In the genomic region with DNA sequence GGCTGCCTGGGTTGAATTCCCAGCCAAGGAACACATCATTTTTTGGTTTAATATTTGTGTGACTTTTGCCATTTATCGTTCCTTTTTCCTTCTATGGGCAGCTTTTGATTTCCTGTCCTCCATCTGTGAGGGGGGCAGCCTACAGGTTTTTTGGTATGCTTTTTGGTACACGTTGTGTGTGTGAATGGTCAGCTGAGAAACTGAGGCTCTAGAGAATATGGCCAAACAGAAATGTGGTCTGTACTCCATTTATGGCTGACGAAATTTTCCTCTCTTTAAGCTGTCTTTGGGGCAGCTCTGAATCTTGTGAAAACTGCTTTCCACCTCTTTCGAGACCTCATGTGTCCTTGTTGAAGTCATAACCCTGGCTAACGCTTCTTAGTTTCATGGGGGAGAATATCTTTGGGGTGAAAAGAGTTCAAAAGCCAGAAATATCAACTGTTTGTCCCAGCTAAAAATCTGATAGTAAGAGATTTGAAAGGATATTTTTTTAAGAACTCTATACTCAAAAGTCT, we compare ENCODE assay signal across 24 cellular contexts.
"Had no signal": no experiment of that assay in that cellular context is flagged by ENCODE, and none has a peak within 500 bp of the region (broad histone marks: within the 10 kb centered on the region; RNA-seq: fewer than 3 reads in every experiment).

No MANE protein-coding gene starts in this region.

- FAIRE-seq: endothelial cell of umbilical vein, islet of Langerhans had no signal

- H3K4me1 Mint-ChIP-seq: neural crest cell; stimulated activated naive CD8-positive, alpha-beta T cell treated with anti-CD3 and anti-CD28 coated beads, Interleukin-15, amount 100 ng/mL, for 72 hours had no signal

- DNase-seq: effector CD4-positive, alpha-beta T cell; endodermal cell; erythroblast; foreskin keratinocyte; heart right ventricle; hypothalamus; kidney glomerular epithelial cell; mammary epithelial cell; mucosa of descending colon; naive thymus-derived CD8-positive, alpha-beta T cell; occipital lobe; posterior cingulate gyrus; sigmoid colon; stimulated activated CD4-positive, alpha-beta T cell treated with anti-CD3 and anti-CD28 coated beads, Interleukin-2, amount 100 ng/mL, for 24 hours; stimulated activated CD4-positive, alpha-beta T cell treated with anti-CD3 and anti-CD28 coated beads, Interleukin-4, amount 100 ng/mL, for 4 hours; stimulated activated naive B cell treated with anti-CD40 and anti-IgM and Interleukin-4, amounts not matched to agents 10 μg/mL and 1 μg/mL and 100 μg/mL, for 72 hours; stimulated activated naive CD8-positive, alpha-beta T cell treated with anti-CD3 and anti-CD28 coated beads, Interleukin-15, amount 100 ng/mL, for 72 hours; trophoblast cell had no signal

- H3K4me3 Mint-ChIP-seq: endodermal cell; naive thymus-derived CD8-positive, alpha-beta T cell; neural crest cell; stimulated activated naive B cell treated with anti-CD40 and anti-IgM and Interleukin-4, amounts not matched to agents 10 μg/mL and 1 μg/mL and 100 μg/mL, for 72 hours; stimulated activated naive CD8-positive, alpha-beta T cell treated with anti-CD3 and anti-CD28 coated beads, Interleukin-15, amount 100 ng/mL, for 72 hours had no signal

- H3K27me3 Mint-ChIP-seq: naive thymus-derived CD8-positive, alpha-beta T cell; stimulated activated naive B cell treated with anti-CD40 and anti-IgM and Interleukin-4, amounts not matched to agents 10 μg/mL and 1 μg/mL and 100 μg/mL, for 72 hours; stimulated activated naive CD8-positive, alpha-beta T cell treated with anti-CD3 and anti-CD28 coated beads, Interleukin-15, amount 100 ng/mL, for 72 hours had no signal

- H3K27me3 ChIP-seq: foreskin keratinocyte, heart right ventricle, right atrium auricular region, sigmoid colon had no signal

- H3K36me3 ChIP-seq: right atrium auricular region, sigmoid colon had no signal

- ATAC-seq: foreskin keratinocyte; heart right ventricle; mucosa of descending colon; naive thymus-derived CD8-positive, alpha-beta T cell; stimulated activated naive B cell treated with anti-CD40 and anti-IgM and Interleukin-4, amounts not matched to agents 10 μg/mL and 1 μg/mL and 100 μg/mL, for 72 hours; stimulated activated naive CD8-positive, alpha-beta T cell treated with anti-CD3 and anti-CD28 coated beads, Interleukin-15, amount 100 ng/mL, for 72 hours had no signal

- H3K27ac Mint-ChIP-seq: stimulated activated naive B cell treated with anti-CD40 and anti-IgM and Interleukin-4, amounts not matched to agents 10 μg/mL and 1 μg/mL and 100 μg/mL, for 72 hours; stimulated activated naive CD8-positive, alpha-beta T cell treated with anti-CD3 and anti-CD28 coated beads, Interleukin-15, amount 100 ng/mL, for 72 hours had no signal

- H3K9me3 ChIP-seq: heart right ventricle, mucosa of descending colon, right atrium auricular region, sigmoid colon had no signal

- H3K4me3 ChIP-seq: coronary artery, heart right ventricle, mucosa of descending colon, right atrium auricular region, sigmoid colon, skin epidermis had no signal

- H3K4me1 ChIP-seq: foreskin keratinocyte had no signal

- H3K9me3 Mint-ChIP-seq: naive thymus-derived CD8-positive, alpha-beta T cell; neural crest cell; stimulated activated naive B cell treated with anti-CD40 and anti-IgM and Interleukin-4, amounts not matched to agents 10 μg/mL and 1 μg/mL and 100 μg/mL, for 72 hours had no signal

- H3K27ac ChIP-seq: coronary artery, foreskin keratinocyte, heart right ventricle, right atrium auricular region, sigmoid colon, skin epidermis had no signal
